In genomic region chr17:265726-266125, GRCh38 we compare ENCODE assay signal across 19 cellular contexts.
DNase-seq lines count a peak whose midpoint lies in the region; ATAC-seq and TF ChIP-seq lines count a peak whose summit lies in the region.
"Had no signal": no experiment of that assay in that cellular context is flagged by ENCODE, and none has a peak within 500 bp of the region (broad histone marks: within the 10 kb centered on the region; RNA-seq: fewer than 3 reads in every experiment).

No MANE protein-coding gene starts in this region.

- H3K4me1 ChIP-seq in uterus: no peaks in the 10 kb centered on the region
- H3K4me1 ChIP-seq: Caco-2, transverse colon had no signal

- intact Hi-C loops in Right ventricle myocardium superior (cut with DNase I): no loop called here
- intact Hi-C loops in Right ventricle myocardium inferior (cut with DNase I): no loop called here
- intact Hi-C loops in left ventricle myocardium superior (cut with micrococcal nuclease): no loop called here
- intact Hi-C loops in posterior cingulate gyrus (cut with DNase I): no loop called here
- intact Hi-C loops in uterus (cut with DNase I; ENCODE audit: low total_unique reads): no loop called here

- H3K36me3 ChIP-seq in uterus: no peaks in the 10 kb centered on the region
- H3K36me3 ChIP-seq: brain microvascular endothelial cell, transverse colon had no signal

- no peak for TF ChIP-seq POLR2A in uterus (IDR thresholded peaks at IDR 0.05)

- ATAC-seq in Right ventricle myocardium superior (ENCODE audit: poor library complexity) (no peak), Right ventricle myocardium inferior (no peak), left ventricle myocardium superior (peak; percentile 48)
- ATAC-seq: activated naive CD8-positive, alpha-beta T cell treated with anti-CD3 and anti-CD28 coated beads, Interleukin-2, amount 50 U/mL, for 24 hours; left colon; natural killer cell treated with Interleukin-12 subunit alpha and Interleukin-12 subunit beta and Interleukin-15 and Interleukin-18, amount 100 ng/mL, for 72 hours had no signal

- DNase-seq in Right ventricle myocardium superior: peak; percentile 58
- no peak for DNase-seq in Right ventricle myocardium inferior (ENCODE audit: missing footprints)
- DNase-seq in left ventricle myocardium superior: peak; percentile 63
- peak in 7 of 10 donors; percentile 3 to 81 (median 6) for DNase-seq in posterior cingulate gyrus
- DNase-seq in uterus: peak; percentile 12 to 38
- DNase-seq in NCI-H446 (lab: John Stamatoyannopoulos, UW): no peak
- no peak for DNase-seq in 8988T
- no peak for DNase-seq in activated T-cell treated with anti-CD3 and anti-CD28 coated beads for 4 hours
- DNase-seq: activated CD4-positive, alpha-beta T cell treated with anti-CD3 and anti-CD28 coated beads for 48 hours; activated naive CD8-positive, alpha-beta T cell treated with anti-CD3 and anti-CD28 coated beads, Interleukin-2, amount 50 U/mL, for 24 hours; brain microvascular endothelial cell; GOT3; midbrain; NCI-H1048; NCI-H1930 had no signal

- H3K27ac ChIP-seq in uterus: peak overlapping the region in 1 of 2 donors; percentile 67
- H3K27ac ChIP-seq: brain microvascular endothelial cell had no signal

- no peak overlapping the region for H3K4me3 ChIP-seq in uterus
- H3K4me3 ChIP-seq: transverse colon had no signal

- H3K27me3 ChIP-seq in uterus: no peaks in the 10 kb centered on the region
- H3K27me3 ChIP-seq: brain microvascular endothelial cell, transverse colon had no signal

- H3K9me3 ChIP-seq in uterus: no peaks in the 10 kb centered on the region
- H3K9me3 ChIP-seq: Caco-2, transverse colon had no signal

- no peak for TF ChIP-seq CTCF in uterus (IDR thresholded peaks at IDR 0.05)

Comparison
In these comparisons a context has a peak if more than half of its experiments do, and no peak if none do; other contexts are left out.
1. DNase-seq: peak in Right ventricle myocardium superior (single experiment), left ventricle myocardium superior (single experiment), posterior cingulate gyrus (7 of 10) and uterus (2 of 2); none in Right ventricle myocardium inferior (single experiment), NCI-H446 (0 of 2), 8988T (single experiment) and activated T-cell treated with anti-CD3 and anti-CD28 coated beads for 4 hours (single experiment).